Comparison of ENCODE assay signal across 17 cellular contexts in genomic region chr1:38039386-38039933, GRCh38. TPM values are rescaled to one million over a fixed set of nuclear protein-coding genes. Genes with fewer than 3 reads are reported as not detected.
"Had no signal": no experiment of that assay in that cellular context is flagged by ENCODE, and none has a peak within 500 bp of the region (broad histone marks: within the 10 kb centered on the region; RNA-seq: fewer than 3 reads in every experiment).

No MANE protein-coding gene starts in this region.

- DNase-seq: activated B cell treated with CpG ODN at 0.5 μM for 24 hours; activated CD4-positive, alpha-beta memory T cell treated with anti-CD3 and anti-CD28 coated beads for 36 hours; activated CD4-positive, alpha-beta T cell treated with anti-CD3 and anti-CD28 coated beads for 4 hours; activated naive CD4-positive, alpha-beta T cell treated with anti-CD3 and anti-CD28 coated beads for 36 hours; activated T-cell treated with anti-CD3 and anti-CD28 coated beads, Interleukin-2, amount 50 U/mL, for 1 hour; brain microvascular endothelial cell; cerebellar nuclear complex; cortex of kidney; heart left ventricle; nephron progenitor cell; small intestine; stimulated activated CD4-positive, alpha-beta T cell treated with anti-CD3 and anti-CD28 coated beads, Interleukin-4, amount 100 ng/mL, for 1 hour; stimulated activated naive CD8-positive, alpha-beta T cell treated with anti-CD3 and anti-CD28 coated beads, Interleukin-15, amount 100 ng/mL, for 72 hours; upper lobe of left lung had no signal

- H3K4me1 ChIP-seq: prostate gland had no signal

- H3K9me3 ChIP-seq: gastroesophageal sphincter, heart left ventricle, prostate gland, right atrium auricular region, upper lobe of left lung had no signal

- FAIRE-seq: small intestine had no signal

- H3K36me3 ChIP-seq: brain microvascular endothelial cell, gastroesophageal sphincter, heart left ventricle, prostate gland, right atrium auricular region, upper lobe of left lung had no signal

- H3K27ac ChIP-seq: brain microvascular endothelial cell, gastroesophageal sphincter, heart left ventricle, prostate gland, right atrium auricular region, upper lobe of left lung had no signal

- H3K4me3 ChIP-seq: gastroesophageal sphincter, heart left ventricle, prostate gland, right atrium auricular region, upper lobe of left lung had no signal

RNA-seq across cellular contexts. Expression of gene POU3F1, which starts 7.1 kb away (rescaled TPM):
- total RNA-seq: activated naive CD4-positive, alpha-beta T cell treated with anti-CD3 and anti-CD28 coated beads for 36 hours; right atrium auricular region had no signal
- polyA plus RNA-seq: heart left ventricle, small intestine had no signal
